11 cellular contexts compared by ENCODE assay signal in the genomic region with DNA sequence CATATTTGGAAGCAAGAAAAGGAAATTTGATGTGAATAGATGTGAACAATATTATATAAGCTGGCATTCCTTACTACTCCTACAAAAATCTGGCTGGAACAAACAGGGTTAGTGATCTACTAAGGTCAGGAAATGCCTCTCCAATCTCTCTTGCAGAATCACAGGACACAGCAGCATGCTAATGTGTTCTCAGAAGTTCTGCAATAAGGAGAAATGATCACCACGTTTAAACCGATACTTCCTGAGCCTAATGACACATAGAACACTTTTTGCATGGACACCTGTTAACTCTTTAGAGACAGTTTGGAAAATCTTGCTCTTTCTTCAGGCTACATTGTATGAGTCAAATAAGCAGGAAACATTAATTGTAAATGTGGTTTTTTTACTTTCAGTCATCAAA.
DNase-seq lines count a peak whose midpoint lies in the region; ATAC-seq and TF ChIP-seq lines count a peak whose summit lies in the region.
"Had no signal": no experiment of that assay in that cellular context is flagged by ENCODE, and none has a peak within 500 bp of the region (broad histone marks: within the 10 kb centered on the region; RNA-seq: fewer than 3 reads in every experiment).

No MANE protein-coding gene starts in this region.

- H3K36me3 ChIP-seq in KMS-11 (ENCODE audit: insufficient read depth) (no peaks in the 10 kb centered on the region), body of pancreas (replicated peaks in 1 of 2; ENCODE audit: insufficient read depth in 1 of 2, low read depth in 2 of 2) (peaks cover 0 to 2% of the 10 kb centered on the region in 2 donors), lower lobe of right lung (no peaks in the 10 kb centered on the region), smooth muscle cell (ENCODE audit: low read depth) (no peaks in the 10 kb centered on the region)

- H3K4me1 Mint-ChIP-seq in Calu3 (ENCODE audit: low read depth, unreplicated experiment), result peaks cover 16% of the 10 kb centered on the region
- H3K4me1 Mint-ChIP-seq: nephron had no signal

- no peaks in the 10 kb centered on the region for H3K27me3 ChIP-seq in KMS-11 (ENCODE audit: insufficient read depth, low read depth)
- no peaks in the 10 kb centered on the region for H3K27me3 ChIP-seq in body of pancreas
- no peaks in the 10 kb centered on the region for H3K27me3 ChIP-seq in lower lobe of right lung (ENCODE audit: low read depth)
- H3K27me3 ChIP-seq in smooth muscle cell (ENCODE audit: low read depth), result no peaks in the 10 kb centered on the region

- H3K9ac ChIP-seq in KMS-11, result no peak overlapping the region
- H3K9ac ChIP-seq in smooth muscle cell (ENCODE audit: low read depth), result no peak overlapping the region

- DNase-seq in Calu3 (no peak), body of pancreas (no peak), lower lobe of right lung (no peak), putamen (ENCODE audit: low spot score) (no peak), smooth muscle cell (lab: John Stamatoyannopoulos, UW; ENCODE audit: unreplicated experiment) (no peak)
- DNase-seq in effector CD8-positive, alpha-beta T cell (lab: John Stamatoyannopoulos, UW), result no peak

- no TSS peak for BruUV-seq in Calu3 (replicated peaks; lab: Mats Ljungman, UMichigan)

- no peaks in the 10 kb centered on the region for H4K20me1 ChIP-seq in KMS-11 (ENCODE audit: insufficient read depth)
- no peaks in the 10 kb centered on the region for H4K20me1 ChIP-seq in smooth muscle cell (ENCODE audit: low read depth)

- peak overlapping the region; percentile 48 for H2AFZ ChIP-seq in KMS-11 (ENCODE audit: low read depth)
- no peak overlapping the region for H2AFZ ChIP-seq in smooth muscle cell (ENCODE audit: low read depth)

- no peak for TF ChIP-seq CTCF in Calu3 (IDR thresholded peaks at IDR 0.05; ENCODE audit: unreplicated experiment)
- TF ChIP-seq CTCF in KMS-11 (conservative IDR thresholded peaks at IDR 0.05; ENCODE audit: low read depth, low read length), result no peak
- no peak for TF ChIP-seq CTCF in body of pancreas (IDR thresholded peaks at IDR 0.05)
- no peak for TF ChIP-seq CTCF in lower lobe of right lung (IDR thresholded peaks at IDR 0.05)
- no peak for TF ChIP-seq CTCF in smooth muscle cell (IDR thresholded peaks at IDR 0.05; ENCODE audit: borderline replicate concordance, insufficient read depth, poor library complexity, severe bottlenecking)

- H3K27me3 Mint-ChIP-seq in Calu3 (ENCODE audit: unreplicated experiment), result no peaks in the 10 kb centered on the region

- CTCF ChIA-PET in Calu3 (lab: Charles Lee), result interaction anchor here (0.7 kb wide), 1 partner anchor 10 kb away, joined by 3 read pairs; no protein-coding TSS in a partner anchor

- 10 to 17% methylated on average over 2 of the region's 2 CpGs for WGBS in body of pancreas, 2 donors
- 24% methylated on average over 2 of the region's 2 CpGs for WGBS in smooth muscle cell (ENCODE audit: low lambda C conversion rate)

- H3K4me3 ChIP-seq in KMS-11 (IDR thresholded peaks at IDR 0.05; ENCODE audit: insufficient read depth, low read depth, low read length) (no peak overlapping the region), body of pancreas (no peak overlapping the region), lower lobe of right lung (no peak overlapping the region), smooth muscle cell (no peak overlapping the region)
- H3K4me3 ChIP-seq: SK-N-MC had no signal

- no peaks in the 10 kb centered on the region for H3K36me3 Mint-ChIP-seq in Calu3 (ENCODE audit: insufficient read depth, unreplicated experiment)

- no peaks in the 10 kb centered on the region for H3F3A ChIP-seq in smooth muscle cell (ENCODE audit: low read depth)

- H3K4me3 Mint-ChIP-seq in Calu3 (ENCODE audit: low read depth, unreplicated experiment), result peak overlapping the region; percentile 46
- H3K4me3 Mint-ChIP-seq: central memory CD8-positive, alpha-beta T cell; nephron had no signal

- no peaks in the 10 kb centered on the region for H3K9me3 Mint-ChIP-seq in Calu3 (ENCODE audit: low read depth, unreplicated experiment)
- H3K9me3 Mint-ChIP-seq: central memory CD8-positive, alpha-beta T cell; nephron had no signal

- H3K9me3 ChIP-seq in body of pancreas (no peaks in the 10 kb centered on the region), lower lobe of right lung (no peaks in the 10 kb centered on the region), smooth muscle cell (replicated peaks; ENCODE audit: low read depth) (no peaks in the 10 kb centered on the region)

- no peak overlapping the region for H3K27ac ChIP-seq in KMS-11
- peak overlapping the region; percentile 40 to 69 (median 66) for H3K27ac ChIP-seq in body of pancreas
- peak overlapping the region; percentile 37 for H3K27ac ChIP-seq in lower lobe of right lung
- H3K27ac ChIP-seq in smooth muscle cell (ENCODE audit: low read depth), result no peak overlapping the region
- H3K27ac ChIP-seq: SK-N-MC had no signal

- ATAC-seq in body of pancreas (no peak), lower lobe of right lung (no peak), HG02678 (IDR thresholded peaks at IDR 0.05; ENCODE audit: unreplicated experiment) (no peak)

- no peak for TF ChIP-seq POLR2A in body of pancreas (IDR thresholded peaks at IDR 0.05)

- 0 out of 2 replicates have a peak overlapping the region, but pooled peaks have one; percentile 8 for H3K4me2 ChIP-seq in KMS-11
- H3K4me2 ChIP-seq in smooth muscle cell, result no peak overlapping the region

- H3K4me1 ChIP-seq in KMS-11 (ENCODE audit: low read depth, poor library complexity, severe bottlenecking) (peaks cover 7% of the 10 kb centered on the region), body of pancreas (peaks cover 14% of the 10 kb centered on the region), lower lobe of right lung (peaks cover 14% of the 10 kb centered on the region), smooth muscle cell (ENCODE audit: low read depth) (no peaks in the 10 kb centered on the region)

- intact Hi-C loops in Calu3 (cut with micrococcal nuclease; ENCODE audit: unreplicated experiment) (no loop called here), body of pancreas (cut with DNase I) (no loop called here), lower lobe of right lung (cut with DNase I) (no loop called here)

- H3K27ac Mint-ChIP-seq in Calu3 (ENCODE audit: unreplicated experiment), result peak overlapping the region; percentile 71
- H3K27ac Mint-ChIP-seq: nephron had no signal

- no peaks in the 10 kb centered on the region for H3K79me2 ChIP-seq in KMS-11 (ENCODE audit: insufficient read depth, low read depth)
- no peaks in the 10 kb centered on the region for H3K79me2 ChIP-seq in smooth muscle cell (ENCODE audit: low read depth)

Comparison
In these comparisons a context has a peak if more than half of its experiments do, and no peak if none do; other contexts are left out.
1. H3K27ac ChIP-seq: peak in body of pancreas (4 of 4) and lower lobe of right lung (single experiment); none in KMS-11 (single experiment) and smooth muscle cell (single experiment).